ENCODE assay signal across 1 cellular context in genomic region chrX:21978346-21978745, GRCh38.
TF ChIP-seq lines count a peak whose summit lies in the region.

No MANE protein-coding gene starts in this region.

TF ChIP-seq in HCT116, 20 proteins besides CTCF, POLR2A, EP300 and RAD21 (continued from another document):
- TF ChIP-seq EGR1 (IDR thresholded peaks at IDR 0.05; ENCODE audit: low read depth) (no peak), EZH2phosphoT487 (IDR thresholded peaks at IDR 0.05; ENCODE audit: borderline replicate concordance) (no peak), ZFX (IDR thresholded peaks at IDR 0.05) (no peak), EZH2 (IDR thresholded peaks at IDR 0.05) (no peak), POLR2AphosphoS5 (IDR thresholded peaks at IDR 0.05; ENCODE audit: low read depth, low read length) (no peak)
- TF ChIP-seq, protein P1, sequence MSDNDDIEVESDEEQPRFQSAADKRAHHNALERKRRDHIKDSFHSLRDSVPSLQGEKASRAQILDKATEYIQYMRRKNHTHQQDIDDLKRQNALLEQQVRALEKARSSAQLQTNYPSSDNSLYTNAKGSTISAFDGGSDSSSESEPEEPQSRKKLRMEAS (IDR thresholded peaks at IDR 0.05): no peak
